9 cellular contexts compared by ENCODE assay signal in genomic region chr2:64646007-64646880, GRCh38. TPM values are rescaled to one million over a fixed set of nuclear protein-coding genes. Genes with fewer than 3 reads are reported as not detected.
DNase-seq lines count a peak whose midpoint lies in the region; ATAC-seq, FAIRE-seq and TF ChIP-seq lines count a peak whose summit lies in the region.
"Had no signal": no experiment of that assay in that cellular context is flagged by ENCODE, and none has a peak within 500 bp of the region (broad histone marks: within the 10 kb centered on the region; RNA-seq: fewer than 3 reads in every experiment).

No MANE protein-coding gene starts in this region.

- FAIRE-seq in frontal cortex (lab: Jason Lieb, UNC): peak; percentile 15
- peak; percentile 56 for FAIRE-seq in pancreas (lab: Jason Lieb, UNC)

- H3K4me3 ChIP-seq in LNCaP clone FGC (ENCODE audit: low read depth, low read length) (no peak overlapping the region), RWPE2 (ENCODE audit: severe bottlenecking) (no peak overlapping the region), pancreas (no peak overlapping the region), transverse colon (peak overlapping the region in 1 of 4 donors; percentile 50)

- WGBS in pancreas, 2 donors: 7 to 8% methylated on average over 9 of the region's 9 CpGs
- WGBS in transverse colon (ENCODE audit: low coverage in 1 of 2), 2 donors: 6 to 11% methylated on average over 6 to 9 of the region's 9 CpGs

- no peaks in the 10 kb centered on the region for H3K27me3 Mint-ChIP-seq in Calu3 (ENCODE audit: unreplicated experiment)

- no peak overlapping the region for H3K4me3 Mint-ChIP-seq in Calu3 (ENCODE audit: low read depth, unreplicated experiment)

- in situ Hi-C loops in transverse colon (cut with MboI; ENCODE audit: low pct_ligation_motif_present in 1 of 4, low pct_unique_long_range_greater_than_20kb in 1 of 4, low sequenced_read_pairs in 3 of 4): loop anchor here in 1 of 4 donors (10.0 to 25.0 kb wide), 2 partner anchors 219 to 391 kb away; no protein-coding TSS in a partner anchor

- peaks cover 62% of the 10 kb centered on the region for H3K4me1 Mint-ChIP-seq in Calu3 (ENCODE audit: low read depth, unreplicated experiment)

- no peak for TF ChIP-seq EP300 in transverse colon (IDR thresholded peaks at IDR 0.05; ENCODE audit: low read depth)

- H3K27me3 ChIP-seq in RWPE2 (ENCODE audit: insufficient read depth, poor library complexity, severe bottlenecking) (no peaks in the 10 kb centered on the region), pancreas (no peaks in the 10 kb centered on the region), transverse colon (no peaks in the 10 kb centered on the region)

- ATAC-seq in RWPE2 (ENCODE audit: low read depth): no peak
- ATAC-seq in pancreas: peak; percentile 36 to 48 (median 42)
- ATAC-seq in GM19328 (IDR thresholded peaks at IDR 0.05; ENCODE audit: unreplicated experiment): no peak

- peaks cover 35% of the 10 kb centered on the region for H3K36me3 Mint-ChIP-seq in Calu3 (ENCODE audit: insufficient read depth, unreplicated experiment)

- intact Hi-C loops in Calu3 (cut with micrococcal nuclease; ENCODE audit: unreplicated experiment) (loop anchor here (1.0 to 10.0 kb wide), 6 partner anchors 59 to 219 kb away; no protein-coding TSS in a partner anchor), pancreas (cut with DNase I) (loop anchor here in 1 of 3 donors (10.0 kb wide), 1 partner anchor 189 kb away; no protein-coding TSS in a partner anchor), transverse colon (cut with DNase I; ENCODE audit: low total_unique reads) (no loop called here)

- peak; percentile 89 for TF ChIP-seq CTCF in Calu3 (IDR thresholded peaks at IDR 0.05; ENCODE audit: unreplicated experiment)
- peak; percentile 73 for TF ChIP-seq CTCF in LNCaP clone FGC (IDR thresholded peaks at IDR 0.05; ENCODE audit: control insufficient read depth, extremely low read depth, insufficient read depth)
- TF ChIP-seq CTCF in RWPE2 (IDR thresholded peaks at IDR 0.05; ENCODE audit: poor library complexity, severe bottlenecking): peak; percentile 98
- peak; percentile 76 to 91 (median 84) for TF ChIP-seq CTCF in pancreas (IDR thresholded peaks at IDR 0.05)
- peak; percentile 91 to 98 (median 96) for TF ChIP-seq CTCF in transverse colon (IDR thresholded peaks at IDR 0.05)

- BruUV-seq in Calu3 (replicated peaks; lab: Mats Ljungman, UMichigan): no TSS peak

- H3K4me1 ChIP-seq in RWPE2 (ENCODE audit: insufficient read depth, poor library complexity, severe bottlenecking) (peaks cover 48% of the 10 kb centered on the region), pancreas (peaks cover 13 to 64% (median 52%) of the 10 kb centered on the region in 3 donors), transverse colon (peaks cover 29 to 78% (median 50%) of the 10 kb centered on the region in 4 donors)

- no peak overlapping the region for H3K27ac Mint-ChIP-seq in Calu3 (ENCODE audit: unreplicated experiment)
- H3K27ac Mint-ChIP-seq: T-helper 1 cell treated with Interleukin-12 subunit alpha and Interleukin-12 subunit beta and Interleukin-4 antibody, amounts not matched to agents 30 μg/mL and 1 μg/mL, for 36 hours had no signal

- no peaks in the 10 kb centered on the region for H3K9me3 ChIP-seq in RWPE2 (ENCODE audit: severe bottlenecking)
- no peaks in the 10 kb centered on the region for H3K9me3 ChIP-seq in pancreas
- H3K9me3 ChIP-seq in transverse colon: no peaks in the 10 kb centered on the region

- DNase-seq in Calu3: peak; percentile 91
- DNase-seq in LNCaP clone FGC (ENCODE audit: low read depth): no peak
- no peak for DNase-seq in RWPE2 (ENCODE audit: low spot score)
- peak; percentile 74 for DNase-seq in activated effector memory CD4-positive, alpha-beta T cell treated with Interleukin-2 at 50 U/mL for 16 hours
- peak; percentile 56 to 65 for DNase-seq in frontal cortex (ENCODE audit: low spot score in 2 of 2)
- peak; percentile 59 to 97 (median 80) for DNase-seq in pancreas
- peak; percentile 92 for DNase-seq in transverse colon

- no peak for TF ChIP-seq POLR2A in transverse colon (IDR thresholded peaks at IDR 0.05)

- H3K36me3 ChIP-seq in RWPE2 (ENCODE audit: low read depth) (no peaks in the 10 kb centered on the region), pancreas (no peaks in the 10 kb centered on the region), transverse colon (no peaks in the 10 kb centered on the region)

- H3K27ac ChIP-seq in RWPE2 (ENCODE audit: poor library complexity, severe bottlenecking) (peak overlapping the region; percentile 81), pancreas (peak overlapping the region in 2 of 4 donors; percentile 87 to 88), transverse colon (peak overlapping the region in 3 of 4 donors; percentile 87 to 92 (median 91))

- H3K9me3 Mint-ChIP-seq in Calu3 (ENCODE audit: low read depth, unreplicated experiment): no peaks in the 10 kb centered on the region
- H3K9me3 Mint-ChIP-seq: T-helper 1 cell treated with Interleukin-12 subunit alpha and Interleukin-12 subunit beta and Interleukin-4 antibody, amounts not matched to agents 30 μg/mL and 1 μg/mL, for 36 hours had no signal

- CTCF ChIA-PET in Calu3 (lab: Charles Lee): interaction anchor here (0.6 to 2.9 kb wide), 12 partner anchors 8 to 584 kb away, joined by 3 to 19 read pairs (median 5); partner anchors contain the start of gene SERTAD2

RNA-seq across cellular contexts. Expression of gene SERTAD2, which starts 7.5 kb away (rescaled TPM):
- total RNA-seq in Calu3 (2022): 19.2 and 19.4 TPM in 2 replicates
- 3.7 TPM for total RNA-seq in frontal cortex
- total RNA-seq in pancreas: 1 to 10 TPM; 3.1 to 9.4 (median 4.7) TPM
- polyA plus RNA-seq in pancreas: 1 to 10 TPM; 2.2 to 3.2 TPM
- 10 to 100 TPM in 3 of 4 donors, 1 to 10 TPM in 1; 5.4 to 22.1 (median 13.2) TPM for total RNA-seq in transverse colon

Comparison
In these comparisons a context has a peak if more than half of its experiments do, and no peak if none do; other contexts are left out.
1. DNase-seq: peak in Calu3 (single experiment), activated effector memory CD4-positive, alpha-beta T cell treated with Interleukin-2 at 50 U/mL for 16 hours (single experiment), frontal cortex (2 of 2), pancreas (6 of 6) and transverse colon (single experiment); none in LNCaP clone FGC (single experiment) and RWPE2 (single experiment).
2. ATAC-seq: peak in pancreas (4 of 4); none in RWPE2 (single experiment) and GM19328 (single experiment).
3. Peak in every context shown above with its lines, with median percentiles within 50 percentile points of each other: CTCF ChIP-seq.